ENCODE assay signal across 8 cellular contexts in the genomic region with DNA sequence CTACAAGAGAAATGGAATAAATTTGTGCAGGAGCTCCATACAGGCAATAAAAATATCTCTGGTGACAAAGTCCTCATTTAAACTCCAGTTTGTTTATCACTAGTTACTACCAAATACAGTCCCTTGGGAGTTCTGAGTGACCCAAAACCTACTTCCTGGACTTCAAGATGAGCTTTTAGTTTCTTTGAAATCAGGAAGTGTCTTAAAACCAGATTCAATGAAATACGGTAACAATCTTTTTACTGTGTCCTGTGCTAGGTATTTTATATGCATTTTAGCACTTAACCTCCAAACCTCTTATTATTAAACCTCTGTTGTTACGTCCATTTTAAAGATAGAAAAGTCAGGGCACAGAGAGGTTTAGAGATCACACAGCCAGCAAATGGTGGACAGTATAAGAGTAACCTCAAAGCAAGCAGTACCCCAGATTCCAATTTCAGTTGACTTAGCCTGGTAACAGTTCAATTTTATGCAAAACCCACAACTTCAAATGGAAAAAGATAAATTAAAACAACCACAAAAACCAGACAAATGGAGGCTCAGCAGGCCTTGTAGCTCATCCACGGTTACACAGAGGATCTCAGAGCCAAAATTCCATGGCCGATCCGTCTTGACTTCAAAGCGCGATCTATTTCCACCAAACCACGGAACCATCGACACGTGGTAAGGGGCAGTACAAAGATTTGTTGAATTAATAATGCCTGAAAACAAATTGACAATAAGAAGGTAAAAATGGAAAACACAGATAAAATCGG. TPM values are rescaled to one million over a fixed set of nuclear protein-coding genes. Genes with fewer than 3 reads are reported as not detected.
DNase-seq lines count a peak whose midpoint lies in the region; ATAC-seq and TF ChIP-seq lines count a peak whose summit lies in the region.

No MANE protein-coding gene starts in this region.

- peaks cover 21% of the 10 kb centered on the region for H3K36me3 ChIP-seq in Karpas-422 (ENCODE audit: insufficient read depth, low read length)
- peaks cover 4% of the 10 kb centered on the region for H3K36me3 ChIP-seq in rectal smooth muscle tissue (ENCODE audit: control insufficient read depth, insufficient read depth, low read length)

- H3K9ac ChIP-seq in Karpas-422 (ENCODE audit: low read length) = peak overlapping the region; percentile 99
- peak overlapping the region; percentile 83 for H3K9ac ChIP-seq in rectal smooth muscle tissue (ENCODE audit: low read length)

- ATAC-seq in activated T-helper 17 cell treated with anti-CD3 and anti-CD28 coated beads, Interleukin-2, amount 50 U/mL, for 72 hours (replicated peaks) = no peak
- ATAC-seq in foreskin keratinocyte (no peak), GM18861 (IDR thresholded peaks at IDR 0.05; ENCODE audit: unreplicated experiment) (no peak), HG02840 (IDR thresholded peaks at IDR 0.05; ENCODE audit: low FRiP score, unreplicated experiment) (no peak), GM18868 (IDR thresholded peaks at IDR 0.05; ENCODE audit: unreplicated experiment) (no peak)

- H2AFZ ChIP-seq in Karpas-422 (ENCODE audit: low read length) = 0 out of 2 replicates have a peak overlapping the region, but pooled peaks have one; percentile 7

- no peaks in the 10 kb centered on the region for H3K27me3 Mint-ChIP-seq in activated T-helper 17 cell treated with anti-CD3 and anti-CD28 coated beads, Interleukin-2, amount 50 U/mL, for 72 hours

- peaks cover 26% of the 10 kb centered on the region for H3K4me1 Mint-ChIP-seq in activated T-helper 17 cell treated with anti-CD3 and anti-CD28 coated beads, Interleukin-2, amount 50 U/mL, for 72 hours

- peak; percentile 42 for DNase-seq in Daoy (ENCODE audit: low read depth)
- DNase-seq in Karpas-422 = peak; percentile 76
- DNase-seq in foreskin keratinocyte = no peak

- peak overlapping the region; percentile 100 for H3K27ac Mint-ChIP-seq in activated T-helper 17 cell treated with anti-CD3 and anti-CD28 coated beads, Interleukin-2, amount 50 U/mL, for 72 hours

- H3K27me3 ChIP-seq in Karpas-422 (ENCODE audit: low read length) (no peaks in the 10 kb centered on the region), foreskin keratinocyte (no peaks in the 10 kb centered on the region), rectal smooth muscle tissue (ENCODE audit: control insufficient read depth, insufficient read depth, low read length) (no peaks in the 10 kb centered on the region)

- H3K9me3 ChIP-seq in Karpas-422 (ENCODE audit: low read length) = no peaks in the 10 kb centered on the region

- H3K79me2 ChIP-seq in Karpas-422 (ENCODE audit: low read length) = peaks cover 72% of the 10 kb centered on the region

- TF ChIP-seq CTCF in foreskin keratinocyte (conservative IDR thresholded peaks at IDR 0.05) = no peak

- peaks cover 77% of the 10 kb centered on the region for H3K36me3 Mint-ChIP-seq in activated T-helper 17 cell treated with anti-CD3 and anti-CD28 coated beads, Interleukin-2, amount 50 U/mL, for 72 hours (ENCODE audit: low read depth)

- no peaks in the 10 kb centered on the region for H3K9me3 Mint-ChIP-seq in activated T-helper 17 cell treated with anti-CD3 and anti-CD28 coated beads, Interleukin-2, amount 50 U/mL, for 72 hours

- peaks cover 34% of the 10 kb centered on the region for H3K4me1 ChIP-seq in Karpas-422 (ENCODE audit: low read length)
- H3K4me1 ChIP-seq in foreskin keratinocyte = peaks cover 3% of the 10 kb centered on the region
- H3K4me1 ChIP-seq in rectal smooth muscle tissue (ENCODE audit: control insufficient read depth, insufficient read depth, low read length) = peaks cover 23% of the 10 kb centered on the region

- H3K9me2 ChIP-seq in Karpas-422 (replicated peaks; ENCODE audit: insufficient read depth, low read length) = no peaks in the 10 kb centered on the region

- H3K4me2 ChIP-seq in Karpas-422 (ENCODE audit: low read depth, low read length, poor library complexity, severe bottlenecking) = peak overlapping the region; percentile 83

- H4K20me1 ChIP-seq in Karpas-422 (ENCODE audit: insufficient read depth, low read depth, low read length) = peaks cover 23% of the 10 kb centered on the region

- H3K4me3 Mint-ChIP-seq in activated T-helper 17 cell treated with anti-CD3 and anti-CD28 coated beads, Interleukin-2, amount 50 U/mL, for 72 hours = peak overlapping the region; percentile 98

- peak overlapping the region; percentile 72 for H3K4me3 ChIP-seq in Karpas-422 (ENCODE audit: low read length)
- H3K4me3 ChIP-seq in rectal smooth muscle tissue (ENCODE audit: low read length) = peak overlapping the region; percentile 85

- H3K27ac ChIP-seq in Karpas-422 (ENCODE audit: low read length) (peak overlapping the region; percentile 86), foreskin keratinocyte (peak overlapping the region; percentile 98), rectal smooth muscle tissue (ENCODE audit: low read depth, low read length) (peak overlapping the region; percentile 94)

RNA-seq across cellular contexts. Expression of gene KCMF1, which starts 1.3 kb away (rescaled TPM):
- 23.8 and 71.5 TPM in 2 replicates for total RNA-seq in Daoy (2014; rRNA removed; shearing (Covaris generic))
- total RNA-seq in Karpas-422 (2014; rRNA removed; shearing (Covaris generic); ENCODE audit: low replicate concordance) = 80.7 and 104 TPM in 2 replicates
- 100 to 1,000 TPM in 1 of 2 donors, 10 to 100 TPM in 1; 77.3 to 108 TPM for total RNA-seq in activated T-helper 17 cell treated with anti-CD3 and anti-CD28 coated beads, Interleukin-2, amount 50 U/mL, for 72 hours
- 67.3 and 68.2 TPM in 2 replicates for total RNA-seq in foreskin keratinocyte
- 37.8 and 42.1 TPM in 2 replicates for polyA plus RNA-seq in foreskin keratinocyte

Comparison
In these comparisons a context has a peak if more than half of its experiments do, and no peak if none do; other contexts are left out.
1. DNase-seq: peak in Daoy (single experiment) and Karpas-422 (single experiment); none in foreskin keratinocyte (0 of 2).
2. Peak in every context shown above with its lines, with median percentiles within 50 percentile points of each other: H3K27ac ChIP-seq.